In the genomic region with DNA sequence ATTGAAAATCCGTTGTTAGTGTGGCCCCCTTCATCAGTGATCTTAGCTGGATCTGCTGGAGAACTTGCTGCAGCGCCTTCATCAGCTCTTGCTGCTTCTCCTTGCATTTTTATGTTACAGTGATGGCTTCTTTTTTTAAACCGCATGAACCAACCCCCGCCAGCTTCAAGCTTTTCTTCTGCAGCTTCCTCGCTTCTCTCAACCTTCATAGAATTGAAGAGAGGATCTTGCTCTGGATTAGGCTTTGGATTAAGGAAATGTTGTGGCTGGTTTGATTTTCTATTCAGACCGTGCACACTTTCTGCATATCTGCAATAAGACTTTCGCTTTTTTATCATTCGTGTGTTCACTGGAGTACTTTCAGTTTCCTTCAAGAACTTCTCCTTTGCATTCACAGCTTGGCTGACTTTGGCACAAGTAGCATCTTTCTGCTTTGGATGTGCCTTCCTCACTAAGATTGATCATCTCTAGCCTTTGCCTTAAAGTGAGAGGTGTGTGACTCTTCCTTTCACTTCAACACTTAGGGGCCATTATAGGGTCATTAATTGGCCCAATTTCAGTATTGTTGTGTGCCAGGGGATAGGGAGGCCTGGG, we compare ENCODE assay signal across 8 cellular contexts. TPM values are rescaled to one million over a fixed set of nuclear protein-coding genes. Genes with fewer than 3 reads are reported as not detected.
DNase-seq lines count a peak whose midpoint lies in the region; ATAC-seq, FAIRE-seq and TF ChIP-seq lines count a peak whose summit lies in the region.

No MANE protein-coding gene starts in this region.

- H2AFZ ChIP-seq in K562 (ENCODE audit: low read depth, low read length) = no peak overlapping the region

- TF ChIP-seq POLR2A in K562 (conservative IDR thresholded peaks at IDR 0.05) = no peak

- H3K27ac ChIP-seq in K562 (ENCODE audit: extremely low read depth, low read depth, low read length) = no peak overlapping the region

- H3K36me3 ChIP-seq in K562 (ENCODE audit: control insufficient read depth, insufficient read depth, low read length) = 0 out of 3 replicates have a peak, but pooled peaks cover 2% of the 10 kb centered on the region

- no peak for TF ChIP-seq EP300 in K562 (IDR thresholded peaks at IDR 0.05; ENCODE audit: low read length)

- H4K20me1 ChIP-seq in K562 (replicated peaks; ENCODE audit: control insufficient read depth, insufficient read depth, low read length) = no peaks in the 10 kb centered on the region

- no peak overlapping the region for H3K9ac ChIP-seq in K562 (ENCODE audit: insufficient read depth in 1 of 2, low read depth in 2 of 2, low read length in 2 of 2)

- H3K27ac Mint-ChIP-seq in stimulated activated naive CD8-positive, alpha-beta T cell treated with anti-CD3 and anti-CD28 coated beads, Interleukin-15, amount 100 ng/mL, for 72 hours = no peak overlapping the region

- intact Hi-C loops in K562 (cut with micrococcal nuclease) = no loop called here

- BruUV-seq in K562 (replicated peaks; lab: Mats Ljungman, UMichigan) = no TSS peak

- in situ Hi-C loops in K562 (cut with MboI) = no loop called here

- CTCF ChIA-PET in K562 (lab: Yijun Ruan, JAX; ENCODE audit: low intra/inter-chr PET ratio) = interaction anchor here (0.9 to 1.8 kb wide), 3 partner anchors 13 to 15 kb away, joined by 3 to 11 read pairs (median 4); no protein-coding TSS in a partner anchor

- no peak for TF ChIP-seq CTCF in K562 (IDR thresholded peaks at IDR 0.05 in 2 of 3, conservative IDR thresholded peaks at IDR 0.05 in 1 of 3; ENCODE audit: insufficient read depth in 2 of 3, low read depth in 1 of 3, low read length in 3 of 3)

- peaks cover 25% of the 10 kb centered on the region for H3K4me1 Mint-ChIP-seq in activated T-cell treated with anti-CD3 and anti-CD28 coated beads, Interleukin-2, amount 50 U/mL, for 4 hours (ENCODE audit: low read depth)
- H3K4me1 Mint-ChIP-seq in stimulated activated naive CD8-positive, alpha-beta T cell treated with anti-CD3 and anti-CD28 coated beads, Interleukin-15, amount 100 ng/mL, for 72 hours = peaks cover 64% of the 10 kb centered on the region

- H3K4me2 ChIP-seq in K562 (ENCODE audit: insufficient read depth, low read length) = peak overlapping the region; percentile 22; the same call in 1 of the 2 replicates

- H3K36me3 Mint-ChIP-seq in activated T-cell treated with anti-CD3 and anti-CD28 coated beads, Interleukin-2, amount 50 U/mL, for 4 hours (ENCODE audit: insufficient read depth) = peaks cover 13% of the 10 kb centered on the region

- FAIRE-seq in K562 (lab: Jason Lieb, UNC) = no peak

- no peak for ATAC-seq in activated T-cell treated with anti-CD3 and anti-CD28 coated beads, Interleukin-2, amount 50 U/mL, for 4 hours
- ATAC-seq in K562 (no peak), GM21529 (IDR thresholded peaks at IDR 0.05; ENCODE audit: unreplicated experiment) (no peak)
- ATAC-seq in stimulated activated naive CD8-positive, alpha-beta T cell treated with anti-CD3 and anti-CD28 coated beads, Interleukin-15, amount 100 ng/mL, for 72 hours = no peak

- TF ChIP-seq RAD21 in K562 (CRISPR knock-in tag; conservative IDR thresholded peaks at IDR 0.05 in 1 of 2, IDR thresholded peaks at IDR 0.05 in 1 of 2) = no peak

- H3K9me3 ChIP-seq in K562 (replicated peaks; ENCODE audit: control insufficient read depth, insufficient read depth, low read depth, low read length) = no peaks in the 10 kb centered on the region

- H3K4me3 Mint-ChIP-seq in activated T-cell treated with anti-CD3 and anti-CD28 coated beads, Interleukin-2, amount 50 U/mL, for 4 hours = peak overlapping the region; percentile 69
- H3K4me3 Mint-ChIP-seq in stimulated activated naive CD8-positive, alpha-beta T cell treated with anti-CD3 and anti-CD28 coated beads, Interleukin-15, amount 100 ng/mL, for 72 hours = peak overlapping the region; percentile 57 to 84

- H3K79me2 ChIP-seq in K562 (ENCODE audit: control insufficient read depth, insufficient read depth, low read length) = no peaks in the 10 kb centered on the region

- peaks cover 16 to 33% of the 10 kb centered on the region in 2 experiments; a peak in 4 of 5 replicates for H3K4me1 ChIP-seq in K562 (replicated peaks in 1 of 2; ENCODE audit: control insufficient read depth in 2 of 2, insufficient read depth in 2 of 2, low read length in 2 of 2)

- no peak for DNase-seq in activated T-cell treated with anti-CD3 and anti-CD28 coated beads, Interleukin-2, amount 50 U/mL, for 4 hours
- DNase-seq in activated T-cell treated with anti-CD3 and anti-CD28 coated beads, Interleukin-2, amount 50 U/mL, for 1 hour = no peak
- DNase-seq in Kasumi-1 (lab: John Stamatoyannopoulos, UW) = peak; percentile 16
- no peak for DNase-seq in K562 (ENCODE audit: extremely low read depth in 1 of 4, low spot score in 3 of 4)
- no peak for DNase-seq in stimulated activated naive CD8-positive, alpha-beta T cell treated with anti-CD3 and anti-CD28 coated beads, Interleukin-15, amount 100 ng/mL, for 72 hours
- DNase-seq in COLO829 (ENCODE audit: low spot score) = no peak
- DNase-seq in SHP77 (lab: John Stamatoyannopoulos, UW) = no peak

- H3K9me1 ChIP-seq in K562 (ENCODE audit: control insufficient read depth, insufficient read depth, low read length) = no peaks in the 10 kb centered on the region

- H3K9me3 Mint-ChIP-seq in activated T-cell treated with anti-CD3 and anti-CD28 coated beads, Interleukin-2, amount 50 U/mL, for 4 hours = no peaks in the 10 kb centered on the region
- H3K9me3 Mint-ChIP-seq in stimulated activated naive CD8-positive, alpha-beta T cell treated with anti-CD3 and anti-CD28 coated beads, Interleukin-15, amount 100 ng/mL, for 72 hours = no peaks in the 10 kb centered on the region

- no peak overlapping the region for H3K4me3 ChIP-seq in K562

- H3K27me3 Mint-ChIP-seq in activated T-cell treated with anti-CD3 and anti-CD28 coated beads, Interleukin-2, amount 50 U/mL, for 4 hours (ENCODE audit: low read depth) = no peaks in the 10 kb centered on the region
- H3K27me3 Mint-ChIP-seq in stimulated activated naive CD8-positive, alpha-beta T cell treated with anti-CD3 and anti-CD28 coated beads, Interleukin-15, amount 100 ng/mL, for 72 hours = peaks cover 8% of the 10 kb centered on the region

- 67% methylated on average over 8 of the region's 8 CpGs for WGBS in K562 (ENCODE audit: insufficient coverage, low coverage, missing lambda C conversion rate)

- POLR2A ChIA-PET in K562 (lab: Yijun Ruan, JAX) = interaction anchor here (0.6 to 4.1 kb wide), 6 partner anchors 10 to 870 kb away, joined by 3 to 30 read pairs (median 3); a partner anchor contains a TSS

- no peaks in the 10 kb centered on the region for H3K27me3 ChIP-seq in K562 (ENCODE audit: control insufficient read depth in 2 of 2, insufficient read depth in 2 of 2, low read length in 2 of 2)

TF ChIP-seq in K562, 482 proteins besides CTCF, POLR2A, EP300 and RAD21 (continues in another document):
- TF ChIP-seq TOE1 (IDR thresholded peaks at IDR 0.05; ENCODE audit: borderline replicate concordance) (no peak), TOE1 (CRISPR knock-in tag; IDR thresholded peaks at IDR 0.05; ENCODE audit: borderline replicate concordance, low read depth) (no peak), ILF3 (IDR thresholded peaks at IDR 0.05; ENCODE audit: borderline replicate concordance) (no peak), ZFP1 (CRISPR knock-in tag; IDR thresholded peaks at IDR 0.05) (no peak)
- TF ChIP-seq, protein P1, sequence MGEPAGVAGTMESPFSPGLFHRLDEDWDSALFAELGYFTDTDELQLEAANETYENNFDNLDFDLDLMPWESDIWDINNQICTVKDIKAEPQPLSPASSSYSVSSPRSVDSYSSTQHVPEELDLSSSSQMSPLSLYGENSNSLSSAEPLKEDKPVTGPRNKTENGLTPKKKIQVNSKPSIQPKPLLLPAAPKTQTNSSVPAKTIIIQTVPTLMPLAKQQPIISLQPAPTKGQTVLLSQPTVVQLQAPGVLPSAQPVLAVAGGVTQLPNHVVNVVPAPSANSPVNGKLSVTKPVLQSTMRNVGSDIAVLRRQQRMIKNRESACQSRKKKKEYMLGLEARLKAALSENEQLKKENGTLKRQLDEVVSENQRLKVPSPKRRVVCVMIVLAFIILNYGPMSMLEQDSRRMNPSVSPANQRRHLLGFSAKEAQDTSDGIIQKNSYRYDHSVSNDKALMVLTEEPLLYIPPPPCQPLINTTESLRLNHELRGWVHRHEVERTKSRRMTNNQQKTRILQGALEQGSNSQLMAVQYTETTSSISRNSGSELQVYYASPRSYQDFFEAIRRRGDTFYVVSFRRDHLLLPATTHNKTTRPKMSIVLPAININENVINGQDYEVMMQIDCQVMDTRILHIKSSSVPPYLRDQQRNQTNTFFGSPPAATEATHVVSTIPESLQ (CRISPR knock-in tag; IDR thresholded peaks at IDR 0.05) = no peak

RNA-seq across cellular contexts. Expression of a gene that starts 13.1 kb away (rescaled TPM):
- total RNA-seq in activated T-cell treated with anti-CD3 and anti-CD28 coated beads, Interleukin-2, amount 50 U/mL, for 4 hours = 100 to 1,000 TPM in 2 of 3 donors, 10 to 100 TPM in 1; 99.6 to 108 (median 106) TPM
- total RNA-seq in K562 (2011; cell fraction: chromatin; rRNA removed; ENCODE audit: low replicate concordance) = 15.0 and 31.2 TPM in 2 replicates
- 24.3 and 25.7 TPM in 2 replicates for total RNA-seq in K562 (2011; cell fraction: nucleolus; rRNA removed)
- total RNA-seq in K562 (2011; cell fraction: nucleoplasm; rRNA removed) = 24.3 and 28.9 TPM in 2 replicates
- total RNA-seq in K562 (2014; rRNA removed) = 44.1 and 53.7 TPM in 2 replicates
- total RNA-seq in K562 (2014; rRNA removed; fragmentation: Illumina TruSeq; extraction: Trizol) = 32.0 and 40.3 TPM in 2 replicates
- 36.8 and 38.1 TPM in 2 replicates for total RNA-seq in K562 (2015; rRNA removed; fragmentation: Illumina TruSeq; extraction: Trizol)
- 114 and 119 TPM in 2 replicates for total RNA-seq in K562 (2021)
- polyA plus RNA-seq in K562 (2011; rRNA removed) = 45.6 and 52.7 TPM in 2 replicates
- 69.5 and 81.8 TPM in 2 replicates for polyA plus RNA-seq in K562 (2011; cell fraction: cytosol; rRNA removed)
- polyA plus RNA-seq in K562 (2011; cell fraction: nucleus; rRNA removed) = 23.0 and 28.0 TPM in 2 replicates
- polyA plus RNA-seq in K562 (2012) = 80.6 and 187 TPM in 2 replicates
- 53.9 and 60.8 TPM in 2 replicates for polyA plus RNA-seq in K562 (2014; fragmentation: Illumina TruSeq; extraction: Trizol)
- polyA plus RNA-seq in K562 (2014; fragmentation: Nextera tagmentation; extraction: Ambion mirVana) = 1 to 10 TPM; 2.3 to 3.2 TPM
- polyA plus RNA-seq in K562 (2014; rRNA removed) = 41.9 and 42.2 TPM in 2 replicates
- 42.6 and 50.7 TPM in 2 replicates for polyA minus RNA-seq in K562 (2011; rRNA and poly(A)+ RNA removed)
- polyA minus RNA-seq in K562 (2011; cell fraction: cytosol; rRNA and poly(A)+ RNA removed) = 44.9 and 65.3 TPM in 2 replicates
- 7.5 and 16.1 TPM in 2 replicates for polyA minus RNA-seq in K562 (2011; cell fraction: nucleus; rRNA and poly(A)+ RNA removed)

Comparison
In these comparisons a context has a peak if more than half of its experiments do, and no peak if none do; other contexts are left out.
1. DNase-seq: peak in Kasumi-1 (2 of 2); none in activated T-cell treated with anti-CD3 and anti-CD28 coated beads, Interleukin-2, amount 50 U/mL, for 4 hours (single experiment), activated T-cell treated with anti-CD3 and anti-CD28 coated beads, Interleukin-2, amount 50 U/mL, for 1 hour (single experiment), K562 (0 of 4), stimulated activated naive CD8-positive, alpha-beta T cell treated with anti-CD3 and anti-CD28 coated beads, Interleukin-15, amount 100 ng/mL, for 72 hours (0 of 2), COLO829 (single experiment) and SHP77 (0 of 2).